ENCODE assay signal across 23 cellular contexts in genomic region chrX:114599903-114600302, GRCh38. TPM values are rescaled to one million over a fixed set of nuclear protein-coding genes. Genes with fewer than 3 reads are reported as not detected.
"Had no signal": no experiment of that assay in that cellular context is flagged by ENCODE, and none has a peak within 500 bp of the region (broad histone marks: within the 10 kb centered on the region; RNA-seq: fewer than 3 reads in every experiment).

No MANE protein-coding gene starts in this region.

- H3K4me3 Mint-ChIP-seq: naive B cell, nephron had no signal

- H3K9me3 ChIP-seq: heart left ventricle, pancreas had no signal

- DNase-seq: dorsolateral prefrontal cortex; effector CD8-positive, alpha-beta T cell; heart left ventricle; hypothalamus; left colon; mesendoderm; naive B cell; occipital lobe; pancreas; right cardiac atrium; small intestine; stimulated activated CD4-positive, alpha-beta T cell treated with anti-CD3 and anti-CD28 coated beads, Interleukin-12 subunit alpha, Interleukin-12 subunit beta, amount 100 ng/mL, for 4 hours; stimulated activated naive CD4-positive, alpha-beta T cell treated with Interleukin-2 at 50 U/mL for 16 hours; trophoblast cell had no signal

- H3K4me1 ChIP-seq: heart left ventricle, pancreas had no signal

- H3K36me3 ChIP-seq: heart left ventricle, pancreas had no signal

- H3K9me3 Mint-ChIP-seq: naive B cell, nephron had no signal

- H3K4me3 ChIP-seq: coronary artery, dorsolateral prefrontal cortex, heart left ventricle, pancreas had no signal

- H3K27ac Mint-ChIP-seq: naive B cell, progenitor cell of endocrine pancreas had no signal

- H3K27me3 Mint-ChIP-seq: naive B cell had no signal

- ATAC-seq: esophagus mucosa, heart left ventricle, left colon, pancreas, right cardiac atrium had no signal

- H3K4me1 Mint-ChIP-seq: naive B cell, nephron had no signal

- H3K27ac ChIP-seq: coronary artery, dorsolateral prefrontal cortex, heart left ventricle, pancreas had no signal

- H3K36me3 Mint-ChIP-seq: naive B cell had no signal

RNA-seq across cellular contexts. Expression of gene HTR2C, which starts 16.0 kb away (rescaled TPM):
- total RNA-seq: esophagus mucosa, fibroblast of lung, glomerular endothelial cell, heart left ventricle, kidney epithelial cell, left colon, liver, lung microvascular endothelial cell, pancreas, right cardiac atrium had no signal
